ENCODE assay signal across 7 cellular contexts in the genomic region with DNA sequence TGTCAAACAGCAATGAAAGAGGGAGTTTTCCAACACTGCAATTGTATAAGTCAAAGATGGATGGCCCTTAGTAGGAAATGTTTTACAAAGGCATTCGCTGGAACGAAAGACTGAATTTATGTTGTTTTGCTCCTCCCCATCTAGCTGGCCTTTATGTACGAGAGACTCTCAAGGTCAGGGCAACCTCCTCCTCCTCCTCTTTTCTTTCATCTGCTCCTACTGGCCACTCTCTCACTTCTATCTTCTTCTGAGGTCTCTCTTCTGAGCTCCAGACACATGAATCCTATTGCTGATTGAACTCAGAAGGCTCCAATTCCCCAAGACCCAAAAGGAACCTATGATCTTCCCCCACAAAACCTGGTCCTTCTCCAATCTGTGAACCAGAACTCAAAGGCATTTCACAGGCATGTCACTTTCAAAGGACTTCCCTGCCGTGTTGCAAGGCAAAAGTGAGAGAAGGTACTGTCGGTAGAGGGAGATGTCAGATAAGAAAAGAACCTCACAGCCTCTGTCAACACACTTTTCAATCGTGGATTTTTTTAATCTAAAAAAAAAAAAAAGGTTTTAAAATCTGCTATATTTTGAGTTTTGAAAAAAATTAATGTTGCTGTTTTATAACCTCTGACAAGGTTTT. TPM values are rescaled to one million over a fixed set of nuclear protein-coding genes. Genes with fewer than 3 reads are reported as not detected.
DNase-seq lines count a peak whose midpoint lies in the region; ATAC-seq and TF ChIP-seq lines count a peak whose summit lies in the region.

No MANE protein-coding gene starts in this region.

- H3K4me3 ChIP-seq in mesenchymal stem cell (ENCODE audit: insufficient read depth in 1 of 2, low read depth in 1 of 2, low read length in 2 of 2) (no peak overlapping the region), tibial artery (no peak overlapping the region)

- H3K9me3 ChIP-seq in mesenchymal stem cell (ENCODE audit: control insufficient read depth, low read length) (no peaks in the 10 kb centered on the region), tibial artery (no peaks in the 10 kb centered on the region)

- no peak overlapping the region for H2BK12ac ChIP-seq in mesenchymal stem cell (ENCODE audit: low read length in 2 of 2)

- no peak overlapping the region for H2AK5ac ChIP-seq in mesenchymal stem cell (ENCODE audit: low read length, severe bottlenecking)

- ATAC-seq in GM18870 (IDR thresholded peaks at IDR 0.05; ENCODE audit: unreplicated experiment) = no peak

- H3K36me3 ChIP-seq in mesenchymal stem cell (ENCODE audit: control insufficient read depth in 1 of 2, insufficient read depth in 2 of 2, low read depth in 1 of 2, low read length in 2 of 2) (no peaks in the 10 kb centered on the region), tibial artery (no peaks in the 10 kb centered on the region)

- no peak for TF ChIP-seq CTCF in tibial artery (IDR thresholded peaks at IDR 0.05)

- H3K4me1 ChIP-seq in mesenchymal stem cell (ENCODE audit: control insufficient read depth, insufficient read depth, low read depth, low read length) (no peaks in the 10 kb centered on the region), tibial artery (no peaks in the 10 kb centered on the region)

- H3K27me3 ChIP-seq in mesenchymal stem cell (ENCODE audit: control insufficient read depth in 1 of 2, insufficient read depth in 1 of 2, low read length in 2 of 2) (peaks cover 36 to 63% of the 10 kb centered on the region in 2 experiments), tibial artery (peaks cover 0 to 10% of the 10 kb centered on the region in 2 donors)

- H3K14ac ChIP-seq in mesenchymal stem cell (ENCODE audit: low read length in 2 of 2) = no peak overlapping the region

- no peak overlapping the region for H2BK120ac ChIP-seq in mesenchymal stem cell (ENCODE audit: low read depth, low read length)

- no peak overlapping the region for H2AFZ ChIP-seq in mesenchymal stem cell (ENCODE audit: low read depth, low read length)

- no peak overlapping the region for H3K4ac ChIP-seq in mesenchymal stem cell (ENCODE audit: low read depth in 1 of 2, low read length in 2 of 2)

- no peak overlapping the region for H4K8ac ChIP-seq in mesenchymal stem cell (ENCODE audit: low read length)

- H4K91ac ChIP-seq in mesenchymal stem cell (ENCODE audit: low read length) = no peak overlapping the region

- no peak overlapping the region for H3K18ac ChIP-seq in mesenchymal stem cell (ENCODE audit: low read depth in 1 of 2, low read length in 2 of 2)

- H3K79me1 ChIP-seq in mesenchymal stem cell (replicated peaks; ENCODE audit: low read length, poor library complexity, severe bottlenecking) = no peaks in the 10 kb centered on the region

- no peak overlapping the region for H3K23ac ChIP-seq in mesenchymal stem cell (ENCODE audit: low read length in 2 of 2)

- H2BK15ac ChIP-seq in mesenchymal stem cell (ENCODE audit: low read depth, poor library complexity, severe bottlenecking) = no peak overlapping the region

- no peak overlapping the region for H2BK5ac ChIP-seq in mesenchymal stem cell (ENCODE audit: low read depth, low read length, poor library complexity, severe bottlenecking)

- DNase-seq in GM03348 (ENCODE audit: low spot score) = peak; percentile 33
- DNase-seq in NAMALWA (ENCODE audit: low spot score) = peak; percentile 47
- peak; percentile 65 for DNase-seq in astrocyte of the hippocampus (ENCODE audit: low read depth, low spot score)
- peak; percentile 43 for DNase-seq in mesenchymal stem cell
- no peak for DNase-seq in tibial artery
- no peak for DNase-seq in NCI-H524 treated with DMSO at 0.1 percent for 48 hours (lab: John Stamatoyannopoulos, UW)

- no peak overlapping the region for H3K4me2 ChIP-seq in mesenchymal stem cell (ENCODE audit: low read length, poor library complexity, severe bottlenecking)

- no peak overlapping the region for H3K9ac ChIP-seq in mesenchymal stem cell (ENCODE audit: low read length)

- 67% methylated on average over 3 of the region's 6 CpGs for WGBS in mesenchymal stem cell

- H3K27ac ChIP-seq in mesenchymal stem cell (ENCODE audit: low read length, poor library complexity, severe bottlenecking) = no peak overlapping the region
- H3K27ac ChIP-seq in tibial artery = no peak overlapping the region

- intact Hi-C loops in tibial artery (cut with DNase I; ENCODE audit: low total_unique reads) = no loop called here

RNA-seq across cellular contexts. Expression of gene PUM3, which starts 28.5 kb away (rescaled TPM):
- 44.9 TPM for polyA plus RNA-seq in mesenchymal stem cell (2013, experiment 1 of 2)
- 43.3 TPM for polyA plus RNA-seq in mesenchymal stem cell (2013, experiment 2 of 2)

Comparison
In these comparisons a context has a peak if more than half of its experiments do, and no peak if none do; other contexts are left out.
1. DNase-seq: peak in GM03348 (single experiment), NAMALWA (single experiment), astrocyte of the hippocampus (single experiment) and mesenchymal stem cell (single experiment); none in tibial artery (0 of 2) and NCI-H524 treated with DMSO at 0.1 percent for 48 hours (single experiment).